12 cellular contexts compared by ENCODE assay signal in the genomic region with DNA sequence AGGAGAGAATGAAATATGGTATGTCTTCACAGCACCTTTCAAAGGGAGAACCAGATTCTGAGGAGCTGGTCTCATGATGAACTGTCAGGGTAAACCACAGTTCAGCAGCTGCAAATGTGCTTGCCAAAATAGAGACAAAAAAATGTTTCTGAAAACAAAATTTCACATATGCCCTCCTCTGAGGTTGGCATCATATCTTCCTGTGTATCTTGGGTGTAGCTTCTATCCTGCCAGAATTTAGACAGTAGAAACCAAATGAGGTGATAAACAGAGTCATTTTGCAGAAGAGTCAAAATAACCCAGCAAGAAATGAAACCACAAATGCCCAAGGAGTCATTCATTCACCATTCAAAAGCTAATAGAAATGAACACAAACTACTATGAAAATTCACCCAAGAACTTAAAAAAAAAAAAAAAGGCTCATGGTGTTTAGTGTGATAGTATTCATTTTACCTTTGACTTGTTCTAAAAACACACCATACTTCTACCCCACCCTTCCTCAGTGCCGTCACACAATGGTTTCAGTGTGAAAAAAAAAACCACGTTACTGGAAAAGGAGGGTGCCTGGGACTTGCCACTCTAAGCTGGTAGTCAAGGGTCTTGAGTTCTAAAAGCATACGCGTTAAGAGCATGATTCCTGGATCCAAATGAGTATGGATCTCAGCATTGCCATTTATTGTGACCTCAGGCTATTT. TPM values are rescaled to one million over a fixed set of nuclear protein-coding genes. Genes with fewer than 3 reads are reported as not detected.
DNase-seq lines count a peak whose midpoint lies in the region; ATAC-seq and TF ChIP-seq lines count a peak whose summit lies in the region.
"Had no signal": no experiment of that assay in that cellular context is flagged by ENCODE, and none has a peak within 500 bp of the region (broad histone marks: within the 10 kb centered on the region; RNA-seq: fewer than 3 reads in every experiment).

No MANE protein-coding gene starts in this region.

- H3K36me3 ChIP-seq in Peyer's patch: no peaks in the 10 kb centered on the region

- no peaks in the 10 kb centered on the region for H3K9me3 ChIP-seq in Peyer's patch

- TF ChIP-seq CTCF in CD14-positive monocyte (IDR thresholded peaks at IDR 0.05) (no peak), Peyer's patch (IDR thresholded peaks at IDR 0.05) (no peak), chondrocyte (IDR thresholded peaks at IDR 0.05) (no peak)

- H3K4me3 Mint-ChIP-seq in CD14-positive monocyte (no peak overlapping the region), chondrocyte (ENCODE audit: unreplicated experiment) (no peak overlapping the region)
- peak overlapping the region; percentile 64 for H3K4me3 Mint-ChIP-seq in activated T-helper 1 cell treated with anti-CD3 and anti-CD28 coated beads, Interleukin-12 subunit alpha, Interleukin-12 subunit beta, Interleukin-2, Interleukin-4 antibody, amounts not matched to agents 30 ng/mL and 10 ng/mL and 1 ng/mL, durations not matched to agents 14 hours and 24 hours and 36 hours

- ATAC-seq in GM18907 (IDR thresholded peaks at IDR 0.05; ENCODE audit: unreplicated experiment) (peak; percentile 53), HG03175 (IDR thresholded peaks at IDR 0.05; ENCODE audit: unreplicated experiment) (peak; percentile 43)

- no peaks in the 10 kb centered on the region for H3K27me3 ChIP-seq in Peyer's patch

- H3K36me3 Mint-ChIP-seq in CD14-positive monocyte (peaks cover 54 to 67% of the 10 kb centered on the region in 2 donors), chondrocyte (ENCODE audit: low read depth) (no peaks in the 10 kb centered on the region)
- peaks cover 46% of the 10 kb centered on the region for H3K36me3 Mint-ChIP-seq in activated T-helper 1 cell treated with anti-CD3 and anti-CD28 coated beads, Interleukin-12 subunit alpha, Interleukin-12 subunit beta, Interleukin-2, Interleukin-4 antibody, amounts not matched to agents 30 ng/mL and 10 ng/mL and 1 ng/mL, durations not matched to agents 14 hours and 24 hours and 36 hours (ENCODE audit: low read depth)

- no peak for TF ChIP-seq POLR2A in Peyer's patch (IDR thresholded peaks at IDR 0.05)

- H3K27ac Mint-ChIP-seq in CD14-positive monocyte (peak overlapping the region; percentile 1 to 88 (median 24)), chondrocyte (ENCODE audit: unreplicated experiment) (no peak overlapping the region)
- peak overlapping the region; percentile 90 for H3K27ac Mint-ChIP-seq in activated T-helper 1 cell treated with anti-CD3 and anti-CD28 coated beads, Interleukin-12 subunit alpha, Interleukin-12 subunit beta, Interleukin-2, Interleukin-4 antibody, amounts not matched to agents 30 ng/mL and 10 ng/mL and 1 ng/mL, durations not matched to agents 14 hours and 24 hours and 36 hours

- intact Hi-C loops in CD14-positive monocyte (cut with micrococcal nuclease) (no loop called here), posterior cingulate gyrus (cut with DNase I) (no loop called here)
- intact Hi-C loops in activated T-helper 1 cell treated with anti-CD3 and anti-CD28 coated beads, Interleukin-12 subunit alpha, Interleukin-12 subunit beta, Interleukin-2, Interleukin-4 antibody, amounts not matched to agents 30 ng/mL and 10 ng/mL and 1 ng/mL, durations not matched to agents 14 hours and 24 hours and 36 hours (cut with micrococcal nuclease): loop anchor here (1.0 to 5.0 kb wide), 7 partner anchors 18 to 1456 kb away; partner anchors contain the start of genes BLZF1, NME7, SELL and SLC19A2

- H3K9me3 Mint-ChIP-seq in CD14-positive monocyte (no peaks in the 10 kb centered on the region), chondrocyte (ENCODE audit: low read depth) (no peaks in the 10 kb centered on the region)
- H3K9me3 Mint-ChIP-seq in activated T-helper 1 cell treated with anti-CD3 and anti-CD28 coated beads, Interleukin-12 subunit alpha, Interleukin-12 subunit beta, Interleukin-2, Interleukin-4 antibody, amounts not matched to agents 30 ng/mL and 10 ng/mL and 1 ng/mL, durations not matched to agents 14 hours and 24 hours and 36 hours: no peaks in the 10 kb centered on the region

- H3K4me3 ChIP-seq in Peyer's patch: no peak overlapping the region

- H3K4me1 Mint-ChIP-seq in CD14-positive monocyte (peaks cover 82% of the 10 kb centered on the region), chondrocyte (ENCODE audit: low read depth) (no peaks in the 10 kb centered on the region)
- H3K4me1 Mint-ChIP-seq in activated T-helper 1 cell treated with anti-CD3 and anti-CD28 coated beads, Interleukin-12 subunit alpha, Interleukin-12 subunit beta, Interleukin-2, Interleukin-4 antibody, amounts not matched to agents 30 ng/mL and 10 ng/mL and 1 ng/mL, durations not matched to agents 14 hours and 24 hours and 36 hours (ENCODE audit: low read depth): peaks cover 88% of the 10 kb centered on the region

- H3K27ac ChIP-seq in Peyer's patch: peak overlapping the region in 2 of 4 donors; percentile 43 to 71

- peaks cover 0 to 3% (median 0%) of the 10 kb centered on the region in 4 donors for H3K4me1 ChIP-seq in Peyer's patch

- no peak for DNase-seq in CD14-positive monocyte (ENCODE audit: low spot score)
- peak; percentile 55 for DNase-seq in activated T-helper 1 cell treated with anti-CD3 and anti-CD28 coated beads, Interleukin-12 subunit alpha, Interleukin-12 subunit beta, Interleukin-2, Interleukin-4 antibody, amounts not matched to agents 30 ng/mL and 10 ng/mL and 1 ng/mL, durations not matched to agents 14 hours and 24 hours and 36 hours (ENCODE audit: low spot score)
- DNase-seq in Peyer's patch: no peak
- DNase-seq in NAMALWA (ENCODE audit: low spot score): no peak
- no peak for DNase-seq in posterior cingulate gyrus
- no peak for DNase-seq in chondrocyte (ENCODE audit: low spot score)
- DNase-seq: COR-L47; effector CD8-positive, alpha-beta T cell had no signal

- H3K27me3 Mint-ChIP-seq in CD14-positive monocyte (ENCODE audit: low read depth in 3 of 3) (no peaks in the 10 kb centered on the region), chondrocyte (ENCODE audit: low read depth) (peaks cover 36% of the 10 kb centered on the region)
- H3K27me3 Mint-ChIP-seq in activated T-helper 1 cell treated with anti-CD3 and anti-CD28 coated beads, Interleukin-12 subunit alpha, Interleukin-12 subunit beta, Interleukin-2, Interleukin-4 antibody, amounts not matched to agents 30 ng/mL and 10 ng/mL and 1 ng/mL, durations not matched to agents 14 hours and 24 hours and 36 hours (ENCODE audit: insufficient read depth): no peaks in the 10 kb centered on the region

RNA-seq across cellular contexts. Expression of gene SELL, which starts 18.5 kb away (rescaled TPM):
- 1,000 to 10,000 TPM; 1,118 to 1,885 TPM for polyA plus RNA-seq in CD14-positive monocyte
- 115 and 117 TPM in 2 replicates for total RNA-seq in activated T-helper 1 cell treated with anti-CD3 and anti-CD28 coated beads, Interleukin-12 subunit alpha, Interleukin-12 subunit beta, Interleukin-2, Interleukin-4 antibody, amounts not matched to agents 30 ng/mL and 10 ng/mL and 1 ng/mL, durations not matched to agents 14 hours and 24 hours and 36 hours
- total RNA-seq in Peyer's patch (1 to 10 TPM in 1 of 4 donors, under 1 TPM in 1, not detected in 2; 0.35 to 9.9 TPM), chondrocyte (not detected in 3 replicates)

RNA-seq across cellular contexts. Expression of gene SELE, which starts 41.0 kb away (rescaled TPM):
- not detected for polyA plus RNA-seq in CD14-positive monocyte
- total RNA-seq in activated T-helper 1 cell treated with anti-CD3 and anti-CD28 coated beads, Interleukin-12 subunit alpha, Interleukin-12 subunit beta, Interleukin-2, Interleukin-4 antibody, amounts not matched to agents 30 ng/mL and 10 ng/mL and 1 ng/mL, durations not matched to agents 14 hours and 24 hours and 36 hours: not detected in 2 replicates
- under 1 TPM in 2 of 4 donors, not detected in 2; 0.57 to 0.83 TPM for total RNA-seq in Peyer's patch
- not detected in 3 replicates for total RNA-seq in chondrocyte
- total RNA-seq: M059J, RPMI7951 had no signal

Comparison
In these comparisons a context has a peak if more than half of its experiments do, and no peak if none do; other contexts are left out.
1. RNA of gene SELL, which starts 18.5 kb away (total RNA-seq): 115 to 117 TPM in activated T-helper 1 cell treated with anti-CD3 and anti-CD28 coated beads, Interleukin-12 subunit alpha, Interleukin-12 subunit beta, Interleukin-2, Interleukin-4 antibody, amounts not matched to agents 30 ng/mL and 10 ng/mL and 1 ng/mL, durations not matched to agents 14 hours and 24 hours and 36 hours; 0.35 to 9.9 TPM in Peyer's patch and not detected in chondrocyte; every median in the first group is over 10 times any median in the second.